8 cellular contexts compared by ENCODE assay signal in genomic region chr14:24195186-24196070, GRCh38. TPM values are rescaled to one million over a fixed set of nuclear protein-coding genes. Genes with fewer than 3 reads are reported as not detected.
DNase-seq lines count a peak whose midpoint lies in the region; ATAC-seq, FAIRE-seq and TF ChIP-seq lines count a peak whose summit lies in the region.

TM9SF1 (minus strand) TSS chr14:24195441; CDS start chr14:24195019, 422 bp downstream.

- peak; percentile 72 for TF ChIP-seq POLR2A in GM12892 (IDR thresholded peaks at IDR 0.05; ENCODE audit: low read depth, low read length)
- peak; percentile 65 to 82 for TF ChIP-seq POLR2A in adrenal gland (IDR thresholded peaks at IDR 0.05)
- peak; percentile 68 for TF ChIP-seq POLR2A in prostate gland (IDR thresholded peaks at IDR 0.05)

- TF ChIP-seq CTCF in adrenal gland (IDR thresholded peaks at IDR 0.05), result no peak
- TF ChIP-seq CTCF in prostate gland (IDR thresholded peaks at IDR 0.05), result no peak

- H3K4me1 ChIP-seq in adrenal gland (replicated peaks in 1 of 2) (peaks cover 16 to 30% of the 10 kb centered on the region in 2 donors), prostate gland (replicated peaks) (no peaks in the 10 kb centered on the region)

- peak; percentile 94 for DNase-seq in GM12892 (ENCODE audit: insufficient read length)
- peak; percentile 38 for DNase-seq in NCI-H128 (lab: John Stamatoyannopoulos, UW; ENCODE audit: unreplicated experiment)
- peak; percentile 82 to 92 (median 88) for DNase-seq in T-helper 1 cell
- peak; percentile 86 to 93 (median 89) for DNase-seq in adrenal gland
- peak; percentile 92 for DNase-seq in left cardiac atrium
- peak; percentile 78 for DNase-seq in prostate gland (ENCODE audit: low spot score)
- DNase-seq in ureter (ENCODE audit: low spot score), result peak; percentile 88

- FAIRE-seq in GM12892 (lab: Jason Lieb, UNC), result peak; percentile 92

- ATAC-seq in HG02759 (IDR thresholded peaks at IDR 0.05; ENCODE audit: unreplicated experiment) (peak; percentile 93), left cardiac atrium (peak; percentile 96)

- intact Hi-C loops in adrenal gland (cut with DNase I) (no loop called here), left cardiac atrium (cut with DNase I) (no loop called here), prostate gland (cut with DNase I) (no loop called here)

- H3K36me3 ChIP-seq in adrenal gland (replicated peaks in 1 of 2) (peaks cover 0 to 22% of the 10 kb centered on the region in 2 donors), prostate gland (no peaks in the 10 kb centered on the region)

- 0 to 1% (median 0%) methylated on average over 2 to 89 of the region's 89 CpGs for WGBS in adrenal gland, 4 donors
- under 1% methylated on average over 39 of the region's 89 CpGs for WGBS in prostate gland

- H3K4me3 ChIP-seq in adrenal gland (peak within 1 kb of the TSS; percentile 81 to 97 (median 84)), prostate gland (peak within 1 kb of the TSS; percentile 56 to 85)

- H3K9me3 ChIP-seq in adrenal gland (replicated peaks in 1 of 3) (no peaks in the 10 kb centered on the region), prostate gland (no peaks in the 10 kb centered on the region)

- H3K27ac ChIP-seq in adrenal gland (peak within 1 kb of the TSS; percentile 80 to 99 (median 96)), prostate gland (peak within 1 kb of the TSS; percentile 89 to 92)

- H3K27me3 ChIP-seq in adrenal gland (no peaks in the 10 kb centered on the region), prostate gland (replicated peaks; ENCODE audit: insufficient read depth) (no peaks in the 10 kb centered on the region)

RNA-seq across cellular contexts. Expression of gene TM9SF1, which starts in this region (rescaled TPM):
- 7.8 TPM for polyA plus RNA-seq in GM12892 (2012; ENCODE audit: missing spikeins)
- 100 to 1,000 TPM in 2 of 8 donors, 10 to 100 TPM in 6; 75.2 to 123 (median 91.7) TPM for total RNA-seq in adrenal gland
- polyA plus RNA-seq in adrenal gland, result 10 to 100 TPM; 43.7 to 67.2 (median 56.1) TPM
- 10 to 100 TPM; 30.7 to 34.0 TPM for total RNA-seq in left cardiac atrium
- total RNA-seq in prostate gland, result 100 to 1,000 TPM in 1 of 2 donors, 10 to 100 TPM in 1; 68.9 to 113 TPM
- total RNA-seq in ureter, result 42.9 TPM

Comparison
In these comparisons a context has a peak if more than half of its experiments do, and no peak if none do; other contexts are left out.
1. Peak in every context shown above with its lines: DNase-seq, ATAC-seq, H3K4me3 ChIP-seq and H3K27ac ChIP-seq.
2. DNase-seq: peak in every context shown above with its lines; median percentile 94 in GM12892; 92 in left cardiac atrium; 89 in adrenal gland; 88 in T-helper 1 cell; 88 in ureter; 78 in prostate gland; 38 in NCI-H128.